In genomic region chr2:100640329-100641114, GRCh38 we compare ENCODE assay signal across 23 cellular contexts.
DNase-seq lines count a peak whose midpoint lies in the region; ATAC-seq, FAIRE-seq and TF ChIP-seq lines count a peak whose summit lies in the region.
"Had no signal": no experiment of that assay in that cellular context is flagged by ENCODE, and none has a peak within 500 bp of the region (broad histone marks: within the 10 kb centered on the region; RNA-seq: fewer than 3 reads in every experiment).

No MANE protein-coding gene starts in this region.

- CTCF ChIA-PET in mammary epithelial cell (lab: Charles Lee; ENCODE audit: low non-redundant PET) = no interaction called here
- CTCF ChIA-PET in MCF 10A (lab: Yijun Ruan, JAX) = interaction anchor here (1.3 kb wide), 1 partner anchor 34 kb away, joined by 3 read pairs; no protein-coding TSS in a partner anchor

- BruUV-seq in mammary epithelial cell (replicated peaks; lab: Mats Ljungman, UMichigan) (no TSS peak), MCF 10A (replicated peaks; lab: Mats Ljungman, UMichigan) (no TSS peak)

- H3K4me1 Mint-ChIP-seq in MCF 10A (ENCODE audit: insufficient read depth, unreplicated experiment) = no peaks in the 10 kb centered on the region
- H3K4me1 Mint-ChIP-seq: activated B cell treated with CpG ODN at 0.5 μM for 24 hours, IgD-negative memory B cell had no signal

- POLR2A ChIA-PET in MCF 10A (lab: Yijun Ruan, JAX) = no interaction called here

- peaks cover 54% of the 10 kb centered on the region for H3K27me3 Mint-ChIP-seq in MCF 10A (ENCODE audit: insufficient read depth, unreplicated experiment)

- H3K4me1 ChIP-seq in mammary epithelial cell (ENCODE audit: insufficient read depth, low read length) (no peaks in the 10 kb centered on the region), prostate gland (replicated peaks) (no peaks in the 10 kb centered on the region)
- H3K4me1 ChIP-seq: transverse colon had no signal

- H3K36me3 ChIP-seq in mammary epithelial cell (ENCODE audit: insufficient read depth, low read length) = no peaks in the 10 kb centered on the region
- no peaks in the 10 kb centered on the region for H3K36me3 ChIP-seq in bronchial epithelial cell (ENCODE audit: control insufficient read depth, insufficient read depth, low read length)
- no peaks in the 10 kb centered on the region for H3K36me3 ChIP-seq in prostate gland
- H3K36me3 ChIP-seq: transverse colon had no signal

- no peak for TF ChIP-seq CTCF in mammary epithelial cell (conservative IDR thresholded peaks at IDR 0.05 in 1 of 2, IDR thresholded peaks at IDR 0.05 in 1 of 2; ENCODE audit: extremely low read depth in 1 of 2, insufficient read depth in 1 of 2, low read depth in 1 of 2, low read length in 2 of 2)
- no peak for TF ChIP-seq CTCF in MCF 10A (IDR thresholded peaks at IDR 0.05; ENCODE audit: unreplicated experiment)
- TF ChIP-seq CTCF in bronchial epithelial cell (IDR thresholded peaks at IDR 0.05; ENCODE audit: insufficient read depth, low read length, severe bottlenecking) = no peak
- no peak for TF ChIP-seq CTCF in prostate gland (IDR thresholded peaks at IDR 0.05)

- intact Hi-C loops in mammary epithelial cell (cut with micrococcal nuclease) = no loop called here
- intact Hi-C loops in MCF 10A (cut with micrococcal nuclease) = no loop called here
- intact Hi-C loops in prostate gland (cut with DNase I) = no loop called here

- dilution Hi-C loops in mammary epithelial cell (cut with HindIII; ENCODE audit: low sequenced_read_pairs) = loop anchor here (5.0 kb wide), 1 partner anchor 37 kb away; no protein-coding TSS in a partner anchor

- no peak overlapping the region for H3K9ac ChIP-seq in mammary epithelial cell (ENCODE audit: insufficient read depth, low read length)

- ATAC-seq in GM21447 (IDR thresholded peaks at IDR 0.05; ENCODE audit: unreplicated experiment) (no peak), HG03280 (IDR thresholded peaks at IDR 0.05; ENCODE audit: unreplicated experiment) (no peak)
- ATAC-seq: esophagus mucosa had no signal

- H3K9me3 Mint-ChIP-seq in MCF 10A (ENCODE audit: unreplicated experiment) = no peaks in the 10 kb centered on the region
- H3K9me3 Mint-ChIP-seq: activated B cell treated with CpG ODN at 0.5 μM for 24 hours; activated T-helper 2 cell treated with anti-CD3 and anti-CD28 coated beads, Interferon-gamma antibody, Interleukin-2, Interleukin-4, amounts not matched to agents 10 μg/mL and 5 μg/mL and 100 μg/mL, durations not matched to agents 14 hours and 24 hours and 36 hours; nephron had no signal

- H3K4me3 ChIP-seq in mammary epithelial cell (replicated peaks in 1 of 3; ENCODE audit: insufficient read depth in 1 of 3, low read depth in 2 of 3, low read length in 3 of 3) (no peak overlapping the region), bronchial epithelial cell (ENCODE audit: low read depth, low read length) (no peak overlapping the region), prostate gland (no peak overlapping the region)
- H3K4me3 ChIP-seq: transverse colon had no signal

- H3K36me3 Mint-ChIP-seq in MCF 10A (ENCODE audit: insufficient read depth, unreplicated experiment) = no peaks in the 10 kb centered on the region
- H3K36me3 Mint-ChIP-seq: IgD-negative memory B cell had no signal

- no peak overlapping the region for H3K27ac ChIP-seq in mammary epithelial cell (ENCODE audit: insufficient read depth, low read depth, low read length)
- no peak overlapping the region for H3K27ac ChIP-seq in prostate gland
- H3K27ac ChIP-seq: transverse colon had no signal

- peaks cover 5% of the 10 kb centered on the region for H3K27me3 ChIP-seq in mammary epithelial cell (ENCODE audit: insufficient read depth, low read length)
- H3K27me3 ChIP-seq in bronchial epithelial cell (ENCODE audit: control insufficient read depth, insufficient read depth, low read length) = peaks cover 2% of the 10 kb centered on the region
- no peaks in the 10 kb centered on the region for H3K27me3 ChIP-seq in prostate gland (replicated peaks; ENCODE audit: insufficient read depth)

- FAIRE-seq in bronchial epithelial cell (lab: Jason Lieb, UNC) = no peak
- FAIRE-seq: GM18507, keratinocyte had no signal

- WGBS in mammary epithelial cell (ENCODE audit: low coverage, missing lambda C conversion rate) = 88% methylated on average over 20 of the region's 22 CpGs
- whole genome bisulfite sequencing in prostate gland = 80% methylated on average over 22 of the region's 22 CpGs

- DNase-seq in mammary epithelial cell (peak; percentile 1), MCF 10A (ENCODE audit: unreplicated experiment) (no peak), bronchial epithelial cell (ENCODE audit: low read depth) (peak; percentile 15), mesenteric fat pad (ENCODE audit: low spot score) (peak; percentile 51), prostate gland (ENCODE audit: low spot score) (no peak), NCI-H2196 (lab: John Stamatoyannopoulos, UW; ENCODE audit: unreplicated experiment) (no peak)
- DNase-seq: activated B cell treated with CpG ODN at 0.5 μM for 24 hours; activated CD8-positive, alpha-beta memory T cell treated with anti-CD3 and anti-CD28 coated beads for 24 hours; caudate nucleus; GOT3; mesenchymal stem cell; NCI-H1048; NCI-H2107; stimulated activated naive CD4-positive, alpha-beta T cell treated with Interleukin-2 at 50 U/mL for 16 hours; transverse colon had no signal

- H2AFZ ChIP-seq in mammary epithelial cell (ENCODE audit: low read depth, low read length) = no peak overlapping the region

- no peak overlapping the region for H3K4me2 ChIP-seq in mammary epithelial cell (ENCODE audit: insufficient read depth, low read depth, low read length)

- no peak overlapping the region for H3K4me3 Mint-ChIP-seq in MCF 10A (ENCODE audit: unreplicated experiment)
- H3K4me3 Mint-ChIP-seq: activated B cell treated with CpG ODN at 0.5 μM for 24 hours, IgD-negative memory B cell, nephron had no signal

- no peaks in the 10 kb centered on the region for H4K20me1 ChIP-seq in mammary epithelial cell (ENCODE audit: insufficient read depth, low read length)

- H3K79me2 ChIP-seq in mammary epithelial cell (ENCODE audit: insufficient read depth, low read length) = no peaks in the 10 kb centered on the region

- H3K9me3 ChIP-seq in mammary epithelial cell (replicated peaks; ENCODE audit: insufficient read depth, low read length) = no peaks in the 10 kb centered on the region
- no peaks in the 10 kb centered on the region for H3K9me3 ChIP-seq in prostate gland
- H3K9me3 ChIP-seq: transverse colon had no signal

- TF ChIP-seq POLR2A in prostate gland (IDR thresholded peaks at IDR 0.05) = no peak

- no peak overlapping the region for H3K27ac Mint-ChIP-seq in MCF 10A (ENCODE audit: low read depth, unreplicated experiment)
- H3K27ac Mint-ChIP-seq: activated B cell treated with CpG ODN at 0.5 μM for 24 hours; activated T-helper 2 cell treated with anti-CD3 and anti-CD28 coated beads, Interferon-gamma antibody, Interleukin-2, Interleukin-4, amounts not matched to agents 10 μg/mL and 5 μg/mL and 100 μg/mL, durations not matched to agents 14 hours and 24 hours and 36 hours; IgD-negative memory B cell; nephron had no signal

- in situ Hi-C loops in mammary epithelial cell (cut with MboI; ENCODE audit: low sequenced_read_pairs in 2 of 2) = no loop called here

Comparison
In these comparisons a context has a peak if more than half of its experiments do, and no peak if none do; other contexts are left out.
1. DNase-seq: peak in mammary epithelial cell (single experiment), bronchial epithelial cell (single experiment) and mesenteric fat pad (single experiment); none in MCF 10A (single experiment), prostate gland (single experiment) and NCI-H2196 (single experiment).